In the genomic region with DNA sequence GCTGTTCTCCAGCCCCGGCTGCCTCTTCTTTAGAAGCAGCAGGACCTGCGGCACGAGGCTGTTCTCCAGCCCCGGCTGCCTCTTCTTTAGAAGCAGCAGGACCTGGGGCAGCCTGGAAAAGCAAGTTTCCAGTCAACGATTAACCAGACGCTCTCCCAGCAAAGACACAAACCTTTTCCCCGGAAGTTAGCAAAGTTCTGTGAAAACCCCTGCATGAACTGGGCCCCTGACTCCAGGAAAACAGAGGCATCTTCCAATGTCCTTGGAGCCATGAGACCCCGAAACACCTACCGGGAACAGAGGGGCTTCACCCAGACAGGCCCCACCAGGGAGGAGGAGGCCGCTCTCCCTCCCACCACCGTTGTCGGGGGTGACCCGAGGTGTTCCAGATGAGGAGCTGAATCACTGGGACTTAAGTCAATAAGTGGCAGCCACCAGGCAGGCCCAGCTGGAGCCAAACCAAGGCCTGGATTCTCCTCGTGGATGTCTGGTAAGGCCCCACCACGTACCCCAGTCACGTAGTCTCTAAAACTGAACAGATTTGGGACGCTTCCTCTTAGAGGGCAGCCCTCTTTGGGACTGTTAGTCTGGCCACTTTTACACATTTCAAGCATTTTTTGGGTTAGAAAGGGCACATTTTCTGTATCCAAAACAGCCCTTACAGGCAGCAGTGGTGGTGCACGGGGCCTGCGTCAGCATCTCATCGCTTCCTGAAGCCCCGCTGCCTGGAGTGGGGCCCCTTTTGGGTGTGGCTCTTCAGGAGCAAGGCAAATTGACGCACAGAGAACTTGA, we compare ENCODE assay signal across 8 cellular contexts. TPM values are rescaled to one million over a fixed set of nuclear protein-coding genes. Genes with fewer than 3 reads are reported as not detected.
A peak's percentile ranks its signal among the peaks of the same experiment; 100 is the strongest.
DNase-seq lines count a peak whose midpoint lies in the region; ATAC-seq lines count a peak whose summit lies in the region.

A gene with protein sequence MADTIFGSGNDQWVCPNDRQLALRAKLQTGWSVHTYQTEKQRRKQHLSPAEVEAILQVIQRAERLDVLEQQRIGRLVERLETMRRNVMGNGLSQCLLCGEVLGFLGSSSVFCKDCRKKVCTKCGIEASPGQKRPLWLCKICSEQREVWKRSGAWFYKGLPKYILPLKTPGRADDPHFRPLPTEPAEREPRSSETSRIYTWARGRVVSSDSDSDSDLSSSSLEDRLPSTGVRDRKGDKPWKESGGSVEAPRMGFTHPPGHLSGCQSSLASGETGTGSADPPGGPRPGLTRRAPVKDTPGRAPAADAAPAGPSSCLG (minus strand): TSS at position 387 of the 792 bp plus-strand sequence. CDS start 25,264 bp downstream, outside the sequence.

- ATAC-seq in right cardiac atrium (peak; percentile 15 to 74), GM19035 (IDR thresholded peaks at IDR 0.05; ENCODE audit: unreplicated experiment) (no peak)
- no peak for ATAC-seq in activated CD4-positive, CD25-positive, alpha-beta regulatory T cell treated with anti-CD3 and anti-CD28 coated beads, Interleukin-2, amount 50 U/mL, for 24 hours

- H3K9me3 Mint-ChIP-seq in immature natural killer cell: peaks cover 0 to 2% (median 0%) of the 10 kb centered on the region in 6 donors

- peaks cover 6% of the 10 kb centered on the region; the same call in 1 of the 2 replicates for H3K4me1 ChIP-seq in HUES48 (ENCODE audit: control insufficient read depth, insufficient read depth, low read length)
- H3K4me1 ChIP-seq in right cardiac atrium (ENCODE audit: control insufficient read depth, insufficient read depth, low read length): peaks cover 15% of the 10 kb centered on the region
- H3K4me1 ChIP-seq in skeletal muscle satellite cell (ENCODE audit: control insufficient read depth, insufficient read depth, low read length): peaks cover 28% of the 10 kb centered on the region

- peaks cover 5% of the 10 kb centered on the region in 2 donors for H3K4me1 Mint-ChIP-seq in immature natural killer cell

- no peaks in the 10 kb centered on the region for H3K36me3 ChIP-seq in HUES48 (ENCODE audit: control insufficient read depth, insufficient read depth, low read length)
- no peaks in the 10 kb centered on the region for H3K36me3 ChIP-seq in skeletal muscle satellite cell (ENCODE audit: insufficient read depth, low read length)

- peak within 1 kb of the TSS; percentile 78 for H3K27ac ChIP-seq in HUES48 (ENCODE audit: low read depth, low read length)
- peak within 1 kb of the TSS; percentile 92 for H3K27ac ChIP-seq in right cardiac atrium (ENCODE audit: low read length)

- H3K36me3 Mint-ChIP-seq in immature natural killer cell: peaks cover 0 to 10% (median 0%) of the 10 kb centered on the region in 3 donors

- intact Hi-C loops in right cardiac atrium (cut with DNase I): no loop called here

- no peak within 1 kb of the TSS for H3K4me3 Mint-ChIP-seq in immature natural killer cell

- 42% methylated on average over 22 of the region's 22 CpGs for WGBS in right cardiac atrium

- no peaks in the 10 kb centered on the region for H3K27me3 ChIP-seq in HUES48 (ENCODE audit: control insufficient read depth, insufficient read depth, low read length)
- no peaks in the 10 kb centered on the region for H3K27me3 ChIP-seq in right cardiac atrium (ENCODE audit: control insufficient read depth, insufficient read depth)
- H3K27me3 ChIP-seq in skeletal muscle satellite cell (ENCODE audit: control insufficient read depth, insufficient read depth, low read length): no peaks in the 10 kb centered on the region

- H3K9me3 ChIP-seq in HUES48 (ENCODE audit: control insufficient read depth, insufficient read depth, low read length) (peaks cover 22% of the 10 kb centered on the region), right cardiac atrium (ENCODE audit: control insufficient read depth, low read length) (no peaks in the 10 kb centered on the region), skeletal muscle satellite cell (replicated peaks; ENCODE audit: low read length) (no peaks in the 10 kb centered on the region)

- H3K27me3 Mint-ChIP-seq in immature natural killer cell (ENCODE audit: low read depth in 3 of 3): peaks cover 0 to 4% (median 1%) of the 10 kb centered on the region in 3 donors

- no peak within 1 kb of the TSS for H3K9ac ChIP-seq in HUES48 (ENCODE audit: low read depth, low read length)
- peak within 1 kb of the TSS; percentile 27 for H3K9ac ChIP-seq in skeletal muscle satellite cell (ENCODE audit: low read depth, low read length)

- H3K4me3 ChIP-seq in HUES48 (ENCODE audit: low read depth, low read length): no peak within 1 kb of the TSS
- H3K4me3 ChIP-seq in right cardiac atrium (ENCODE audit: low read length): no peak within 1 kb of the TSS
- H3K4me3 ChIP-seq in skeletal muscle satellite cell (ENCODE audit: low read length): no peak within 1 kb of the TSS

- H3K27ac Mint-ChIP-seq in immature natural killer cell: peak within 1 kb of the TSS in 1 of 6 donors; percentile 54

- H3K4me2 ChIP-seq in skeletal muscle satellite cell (ENCODE audit: low read length): peak within 1 kb of the TSS; percentile 37

- peak; percentile 85 for DNase-seq in SW480 (ENCODE audit: low spot score)
- DNase-seq in right cardiac atrium: peak; percentile 61 to 82 (median 75)
- DNase-seq in GM19240 (ENCODE audit: insufficient read length, low spot score): no peak
- DNase-seq in immature natural killer cell: no peak

RNA-seq across cellular contexts. Expression of the gene that starts here (rescaled TPM):
- 10 to 100 TPM in 2 of 4 donors, 1 to 10 TPM in 2; 4.7 to 11.5 (median 10.2) TPM for total RNA-seq in right cardiac atrium
- polyA plus RNA-seq in right cardiac atrium (6.7 TPM), immature natural killer cell (10 to 100 TPM in 1 of 3 donors, 1 to 10 TPM in 2; 4.2 to 10.3 (median 4.5) TPM)
- 1.8 and 3.5 TPM in 2 replicates for total RNA-seq in skeletal muscle satellite cell (2012; rRNA removed)

Comparison
In these comparisons a context has a peak if more than half of its experiments do, and no peak if none do; other contexts are left out.
1. DNase-seq: peak in SW480 (single experiment) and right cardiac atrium (3 of 3); none in GM19240 (single experiment) and immature natural killer cell (0 of 3).
2. ATAC-seq: peak in right cardiac atrium (2 of 2); none in GM19035 (single experiment) and activated CD4-positive, CD25-positive, alpha-beta regulatory T cell treated with anti-CD3 and anti-CD28 coated beads, Interleukin-2, amount 50 U/mL, for 24 hours (0 of 2).